ENCODE assay signal across 12 cellular contexts in the genomic region with DNA sequence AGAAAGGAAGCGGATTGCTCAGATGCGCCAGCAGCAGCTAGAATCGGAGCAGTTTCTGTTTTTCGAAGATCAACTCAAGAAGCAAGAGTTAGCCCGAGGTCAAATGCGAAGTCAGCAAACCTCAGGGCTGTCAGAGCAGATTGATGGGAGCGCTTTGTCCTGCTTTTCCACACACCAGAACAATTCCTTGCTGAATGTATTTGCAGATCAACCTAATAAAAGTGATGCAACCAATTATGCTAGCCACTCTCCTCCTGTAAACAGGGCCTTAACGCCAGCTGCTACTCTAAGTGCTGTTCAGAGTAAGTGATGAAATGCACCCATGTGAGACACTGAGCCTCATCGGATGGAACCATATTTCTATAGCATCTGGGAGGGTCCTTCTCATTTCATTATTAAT. TPM values are rescaled to one million over a fixed set of nuclear protein-coding genes. Genes with fewer than 3 reads are reported as not detected.
DNase-seq lines count a peak whose midpoint lies in the region; ATAC-seq, FAIRE-seq and TF ChIP-seq lines count a peak whose summit lies in the region.
"Had no signal": no experiment of that assay in that cellular context is flagged by ENCODE, and none has a peak within 500 bp of the region (broad histone marks: within the 10 kb centered on the region; RNA-seq: fewer than 3 reads in every experiment).

No MANE protein-coding gene starts in this region.

- H3K4me3 ChIP-seq in cardiac fibroblast (replicated peaks in 1 of 2; ENCODE audit: low read depth in 2 of 2, low read length in 2 of 2) (no peak overlapping the region), GM23248 (no peak overlapping the region)

- H3K27ac Mint-ChIP-seq in nephron progenitor cell = peak overlapping the region; percentile 44
- H3K27ac Mint-ChIP-seq: activated CD8-positive, alpha-beta memory T cell treated with anti-CD3 and anti-CD28 coated beads, Interleukin-2, amount 10 ng/mL, durations not matched to agents 7 days and 5 days had no signal

- no peaks in the 10 kb centered on the region for H4K20me1 ChIP-seq in GM23248 (ENCODE audit: insufficient read depth)

- no peaks in the 10 kb centered on the region for H3K9me3 Mint-ChIP-seq in nephron progenitor cell

- no peaks in the 10 kb centered on the region for H3K27me3 Mint-ChIP-seq in nephron progenitor cell (ENCODE audit: low read depth, poor library complexity)
- H3K27me3 Mint-ChIP-seq: activated CD8-positive, alpha-beta memory T cell treated with anti-CD3 and anti-CD28 coated beads, Interleukin-2, amount 10 ng/mL, durations not matched to agents 7 days and 5 days had no signal

- no peak overlapping the region for H3K4me2 ChIP-seq in GM23248 (ENCODE audit: unreplicated experiment)

- H3K4me1 ChIP-seq in GM23248 (ENCODE audit: insufficient read depth) = no peaks in the 10 kb centered on the region

- H3K9me3 ChIP-seq in GM23248 (ENCODE audit: low read depth) = no peaks in the 10 kb centered on the region

- no peak overlapping the region for H3K4me3 Mint-ChIP-seq in nephron progenitor cell
- H3K4me3 Mint-ChIP-seq: activated CD8-positive, alpha-beta memory T cell treated with anti-CD3 and anti-CD28 coated beads, Interleukin-2, amount 10 ng/mL, durations not matched to agents 7 days and 5 days had no signal

- no peak overlapping the region for H3K9ac ChIP-seq in GM23248

- FAIRE-seq in urothelium cell line (lab: Jason Lieb, UNC) = no peak
- FAIRE-seq: bronchial epithelial cell had no signal

- 86 to 89% methylated on average over 9 of the region's 9 CpGs for WGBS in GM23248 (ENCODE audit: low coverage in 1 of 2, low lambda C conversion rate in 2 of 2, missing lambda C conversion rate in 2 of 2), 2 experiments

- H3F3A ChIP-seq in GM23248 (ENCODE audit: insufficient read depth) = no peaks in the 10 kb centered on the region

- H3K27me3 ChIP-seq in GM23248 (replicated peaks; ENCODE audit: insufficient read depth) = no peaks in the 10 kb centered on the region

- no peaks in the 10 kb centered on the region for H3K79me2 ChIP-seq in GM23248 (ENCODE audit: insufficient read depth)

- no peak overlapping the region for H3K27ac ChIP-seq in GM23248

- H3K4me1 Mint-ChIP-seq in nephron progenitor cell = peaks cover 13% of the 10 kb centered on the region
- H3K4me1 Mint-ChIP-seq: activated CD8-positive, alpha-beta memory T cell treated with anti-CD3 and anti-CD28 coated beads, Interleukin-2, amount 10 ng/mL, durations not matched to agents 7 days and 5 days had no signal

- no peak for ATAC-seq in GM19455 (IDR thresholded peaks at IDR 0.05; ENCODE audit: unreplicated experiment)
- ATAC-seq: activated CD8-positive, alpha-beta memory T cell treated with anti-CD3 and anti-CD28 coated beads, Interleukin-2, amount 10 ng/mL, durations not matched to agents 7 days and 5 days had no signal

- H3K9me2 ChIP-seq in GM23248 (ENCODE audit: insufficient read depth) = no peaks in the 10 kb centered on the region

- TF ChIP-seq CTCF in cardiac fibroblast (IDR thresholded peaks at IDR 0.05; ENCODE audit: low read depth, low read length) (no peak), nephron progenitor cell (IDR thresholded peaks at IDR 0.05) (no peak)

- DNase-seq in DMS 273 treated with DMSO at 0.1 percent for 48 hours (lab: John Stamatoyannopoulos, UW) (peak; percentile 57), NCI-H187 treated with DMSO at 0.1 percent for 48 hours (lab: John Stamatoyannopoulos, UW) (peak; percentile 63), cardiac fibroblast (ENCODE audit: low read depth in 2 of 2) (peak; percentile 47 to 48), nephron progenitor cell (no peak), urothelium cell line (ENCODE audit: low spot score) (no peak), GM23248 (no peak)
- DNase-seq in activated naive CD4-positive, alpha-beta T cell (lab: John Stamatoyannopoulos, UW) = no peak
- DNase-seq: activated CD8-positive, alpha-beta memory T cell treated with anti-CD3 and anti-CD28 coated beads, Interleukin-2, amount 10 ng/mL, durations not matched to agents 7 days and 5 days; stimulated activated naive CD4-positive, alpha-beta T cell treated with Interleukin-2 at 50 U/mL for 16 hours; T-helper 1 cell had no signal

- H3K36me3 Mint-ChIP-seq in nephron progenitor cell (ENCODE audit: low read depth) = no peaks in the 10 kb centered on the region

- in situ Hi-C loops in GM23248 (cut with MboI) = no loop called here

- peaks cover 31% of the 10 kb centered on the region for H3K36me3 ChIP-seq in GM23248 (ENCODE audit: low read depth)

- H2AFZ ChIP-seq in GM23248 = no peak overlapping the region

RNA-seq across cellular contexts. Expression of gene STAMBPL1, which starts 33.1 kb away (rescaled TPM):
- total RNA-seq in GM23248 (2014; rRNA removed; shearing (Covaris generic)) = 22.4 and 23.9 TPM in 2 replicates
- polyA plus RNA-seq in GM23248 (2016; fragmentation: Nextera tagmentation; extraction: Ambion mirVana) = 13.3 and 15.1 TPM in 2 replicates

RNA-seq across cellular contexts. Expression of gene ACTA2, which starts 39.4 kb away (rescaled TPM):
- 161 and 164 TPM in 2 replicates for total RNA-seq in GM23248 (2014; rRNA removed; shearing (Covaris generic))
- polyA plus RNA-seq in GM23248 (2016; fragmentation: Nextera tagmentation; extraction: Ambion mirVana) = 249 and 262 TPM in 2 replicates

Comparison
In these comparisons a context has a peak if more than half of its experiments do, and no peak if none do; other contexts are left out.
1. DNase-seq: peak in DMS 273 treated with DMSO at 0.1 percent for 48 hours (single experiment), NCI-H187 treated with DMSO at 0.1 percent for 48 hours (single experiment) and cardiac fibroblast (2 of 2); none in nephron progenitor cell (single experiment), urothelium cell line (single experiment), activated naive CD4-positive, alpha-beta T cell (0 of 4) and GM23248 (single experiment).